Comparison of ENCODE assay signal across 11 cellular contexts in the genomic region with DNA sequence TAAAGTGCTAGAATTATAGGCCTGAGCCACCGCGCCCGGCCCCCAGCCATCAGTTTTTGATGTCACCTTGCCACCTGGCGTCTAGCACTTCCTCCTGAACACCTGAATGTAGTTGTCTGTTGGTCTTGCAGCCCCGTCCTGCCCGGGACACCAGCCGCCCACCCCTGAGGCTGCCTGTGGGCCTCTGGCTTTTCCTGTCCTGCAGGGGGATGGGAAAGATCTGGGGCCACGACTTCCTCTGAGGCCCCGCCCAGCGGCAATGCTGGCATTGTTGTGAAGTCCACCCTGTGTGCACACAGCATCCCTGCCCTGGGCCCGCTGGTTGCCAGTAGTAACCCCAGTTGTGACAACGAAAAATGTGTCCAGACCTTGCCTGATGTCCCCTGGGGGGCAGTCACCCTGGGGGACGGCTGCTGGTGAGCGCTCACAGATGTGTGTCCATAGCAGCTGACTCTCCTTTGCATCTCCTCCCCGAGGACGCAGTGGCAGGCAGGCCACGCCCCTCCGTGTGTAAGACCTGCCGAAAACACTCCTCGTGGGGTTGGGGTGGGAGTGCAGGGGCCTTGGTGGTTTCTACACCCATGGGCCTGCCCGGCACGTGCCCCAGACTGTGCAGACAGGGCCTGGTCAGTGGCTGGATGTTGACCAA.
DNase-seq lines count a peak whose midpoint lies in the region; ATAC-seq lines count a peak whose summit lies in the region.
"Had no signal": no experiment of that assay in that cellular context is flagged by ENCODE, and none has a peak within 500 bp of the region (broad histone marks: within the 10 kb centered on the region; RNA-seq: fewer than 3 reads in every experiment).

No MANE protein-coding gene starts in this region.

- H3K36me3 Mint-ChIP-seq in stimulated activated memory B cell treated with anti-CD40 and anti-IgM and Interleukin-4, amounts not matched to agents 10 μg/mL and 1 μg/mL and 100 μg/mL, for 72 hours = peaks cover 44% of the 10 kb centered on the region

- no peaks in the 10 kb centered on the region for H3K9me3 Mint-ChIP-seq in stimulated activated memory B cell treated with anti-CD40 and anti-IgM and Interleukin-4, amounts not matched to agents 10 μg/mL and 1 μg/mL and 100 μg/mL, for 72 hours
- H3K9me3 Mint-ChIP-seq: activated CD4-positive, alpha-beta memory T cell treated with anti-CD3 and anti-CD28 coated beads for 36 hours; activated T-helper 2 cell treated with anti-CD3 and anti-CD28 coated beads, Interferon-gamma antibody, Interleukin-2, Interleukin-4, amounts not matched to agents 10 μg/mL and 5 μg/mL and 100 μg/mL, durations not matched to agents 14 hours and 24 hours and 36 hours had no signal

- DNase-seq in NAMALWA (ENCODE audit: low spot score) (peak; percentile 69), germinal center (ENCODE audit: low spot score) (peak; percentile 66)
- DNase-seq in stimulated activated CD8-positive, alpha-beta memory T cell treated with anti-CD3 and anti-CD28 coated beads, Interleukin-4, amount 100 ng/mL, for 48 hours = no peak
- DNase-seq: activated CD4-positive, alpha-beta memory T cell treated with anti-CD3 and anti-CD28 coated beads for 36 hours; CD4-positive, alpha-beta memory T cell; GOT3; NCI-H187; NCI-H510A had no signal

- H3K27me3 Mint-ChIP-seq in stimulated activated memory B cell treated with anti-CD40 and anti-IgM and Interleukin-4, amounts not matched to agents 10 μg/mL and 1 μg/mL and 100 μg/mL, for 72 hours = no peaks in the 10 kb centered on the region
- H3K27me3 Mint-ChIP-seq: activated CD4-positive, alpha-beta memory T cell treated with anti-CD3 and anti-CD28 coated beads for 36 hours; CD4-positive, alpha-beta memory T cell had no signal

- peak; percentile 59 for ATAC-seq in stimulated activated memory B cell treated with anti-CD40 and anti-IgM and Interleukin-4, amounts not matched to agents 10 μg/mL and 1 μg/mL and 100 μg/mL, for 72 hours
- no peak for ATAC-seq in GM21717 (IDR thresholded peaks at IDR 0.05; ENCODE audit: unreplicated experiment)

- H3K27ac Mint-ChIP-seq in stimulated activated memory B cell treated with anti-CD40 and anti-IgM and Interleukin-4, amounts not matched to agents 10 μg/mL and 1 μg/mL and 100 μg/mL, for 72 hours = peak overlapping the region; percentile 37
- H3K27ac Mint-ChIP-seq: activated CD4-positive, alpha-beta memory T cell treated with anti-CD3 and anti-CD28 coated beads for 36 hours; activated T-helper 2 cell treated with anti-CD3 and anti-CD28 coated beads, Interferon-gamma antibody, Interleukin-2, Interleukin-4, amounts not matched to agents 10 μg/mL and 5 μg/mL and 100 μg/mL, durations not matched to agents 14 hours and 24 hours and 36 hours had no signal

- no peak overlapping the region for H3K4me3 Mint-ChIP-seq in stimulated activated memory B cell treated with anti-CD40 and anti-IgM and Interleukin-4, amounts not matched to agents 10 μg/mL and 1 μg/mL and 100 μg/mL, for 72 hours
- H3K4me3 Mint-ChIP-seq: activated CD4-positive, alpha-beta memory T cell treated with anti-CD3 and anti-CD28 coated beads for 36 hours; CD4-positive, alpha-beta memory T cell had no signal

- peaks cover 45% of the 10 kb centered on the region for H3K4me1 Mint-ChIP-seq in stimulated activated memory B cell treated with anti-CD40 and anti-IgM and Interleukin-4, amounts not matched to agents 10 μg/mL and 1 μg/mL and 100 μg/mL, for 72 hours
